10 cellular contexts compared by ENCODE assay signal in genomic region chrX:26375346-26375745, GRCh38.
"Had no signal": no experiment of that assay in that cellular context is flagged by ENCODE, and none has a peak within 500 bp of the region (broad histone marks: within the 10 kb centered on the region; RNA-seq: fewer than 3 reads in every experiment).

No MANE protein-coding gene starts in this region.

- DNase-seq: GM23248, GOT3, H7, H9, HCEC 1CT, HFFc6 had no signal

- H3K4me3 ChIP-seq: GM23248, GM23338, HAP-1 had no signal

- H3K36me3 ChIP-seq: HAP-1 had no signal

- H3K9me3 Mint-ChIP-seq: HFFc6 had no signal

- ATAC-seq: GM23338, HCT116 had no signal

- H3K4me3 Mint-ChIP-seq: GM23338, H9, HFFc6 had no signal

- H2AFZ ChIP-seq: GM23248, GM23338 had no signal

- H3K27ac ChIP-seq: GM23248 had no signal

- FAIRE-seq: H54 had no signal

- H3K4me1 ChIP-seq: HAP-1 had no signal

- H3K27ac Mint-ChIP-seq: GM23338, HFFc6 had no signal

- H3K9ac ChIP-seq: GM23248 had no signal

- H3K9me3 ChIP-seq: HAP-1 had no signal
